ENCODE assay signal across 14 cellular contexts in genomic region chr9:77554706-77555105, GRCh38.
DNase-seq lines count a peak whose midpoint lies in the region; ATAC-seq and TF ChIP-seq lines count a peak whose summit lies in the region.
"Had no signal": no experiment of that assay in that cellular context is flagged by ENCODE, and none has a peak within 500 bp of the region (broad histone marks: within the 10 kb centered on the region; RNA-seq: fewer than 3 reads in every experiment).

No MANE protein-coding gene starts in this region.

- no TSS peak for BruUV-seq in MCF 10A (replicated peaks; lab: Mats Ljungman, UMichigan)

- CTCF ChIA-PET in MCF 10A (lab: Yijun Ruan, JAX): no interaction called here

- peaks cover 5% of the 10 kb centered on the region for H3F3A ChIP-seq in smooth muscle cell (ENCODE audit: low read depth)

- no peaks in the 10 kb centered on the region for H3K79me2 ChIP-seq in smooth muscle cell (ENCODE audit: low read depth)

- no peaks in the 10 kb centered on the region for H4K20me1 ChIP-seq in smooth muscle cell (ENCODE audit: low read depth)
- H4K20me1 ChIP-seq: BLaER1 treated with 17β-estradiol and CSF1 and Interleukin-3, amounts not matched to agents 10 nM and 100 nM had no signal

- 24% methylated on average over 2 of the region's 2 CpGs for WGBS in smooth muscle cell (ENCODE audit: low lambda C conversion rate)

- no peaks in the 10 kb centered on the region for H3K36me3 ChIP-seq in smooth muscle cell (ENCODE audit: low read depth)
- H3K36me3 ChIP-seq: BLaER1 treated with 17β-estradiol and CSF1 and Interleukin-3, amounts not matched to agents 10 nM and 100 nM; HAP-1 had no signal

- H3K27ac Mint-ChIP-seq in mesothelial cell of epicardium (peak overlapping the region; percentile 24), MCF 10A (ENCODE audit: low read depth, unreplicated experiment) (no peak overlapping the region)
- H3K27ac Mint-ChIP-seq in effector memory CD8-positive, alpha-beta T cell: no peak overlapping the region
- H3K27ac Mint-ChIP-seq: B cell; CD8-positive, alpha-beta T cell had no signal

- no peaks in the 10 kb centered on the region for H3K4me1 ChIP-seq in smooth muscle cell (ENCODE audit: low read depth)
- H3K4me1 ChIP-seq: BLaER1 treated with 17β-estradiol and CSF1 and Interleukin-3, amounts not matched to agents 10 nM and 100 nM; HAP-1 had no signal

- no peak overlapping the region for H3K4me3 Mint-ChIP-seq in mesothelial cell of epicardium
- H3K4me3 Mint-ChIP-seq in effector memory CD8-positive, alpha-beta T cell: no peak overlapping the region
- no peak overlapping the region for H3K4me3 Mint-ChIP-seq in MCF 10A (ENCODE audit: unreplicated experiment)
- H3K4me3 Mint-ChIP-seq: B cell; CD8-positive, alpha-beta T cell had no signal

- H3K4me3 ChIP-seq in fibroblast of villous mesenchyme (ENCODE audit: low read depth, low read length) (no peak overlapping the region), smooth muscle cell (no peak overlapping the region)
- H3K4me3 ChIP-seq: BLaER1 treated with 17β-estradiol and CSF1 and Interleukin-3, amounts not matched to agents 10 nM and 100 nM; GM23248; HAP-1 had no signal

- ATAC-seq in effector memory CD8-positive, alpha-beta T cell (replicated peaks): no peak
- ATAC-seq: CD8-positive, alpha-beta T cell had no signal

- no peaks in the 10 kb centered on the region for H3K27me3 Mint-ChIP-seq in mesothelial cell of epicardium (ENCODE audit: low read depth)
- H3K27me3 Mint-ChIP-seq in effector memory CD8-positive, alpha-beta T cell: peaks cover 19 to 20% of the 10 kb centered on the region in 2 donors
- H3K27me3 Mint-ChIP-seq in MCF 10A (ENCODE audit: insufficient read depth, unreplicated experiment): peaks cover 24% of the 10 kb centered on the region
- H3K27me3 Mint-ChIP-seq: B cell had no signal

- TF ChIP-seq CTCF in fibroblast of villous mesenchyme (IDR thresholded peaks at IDR 0.05; ENCODE audit: insufficient read depth, low read depth, low read length) (no peak), mesothelial cell of epicardium (IDR thresholded peaks at IDR 0.05; ENCODE audit: unreplicated experiment) (no peak), smooth muscle cell (IDR thresholded peaks at IDR 0.05; ENCODE audit: borderline replicate concordance, insufficient read depth, poor library complexity, severe bottlenecking) (no peak), MCF 10A (IDR thresholded peaks at IDR 0.05; ENCODE audit: unreplicated experiment) (no peak)

- H3K9me3 Mint-ChIP-seq in mesothelial cell of epicardium (no peaks in the 10 kb centered on the region), MCF 10A (ENCODE audit: unreplicated experiment) (no peaks in the 10 kb centered on the region)
- H3K9me3 Mint-ChIP-seq in effector memory CD8-positive, alpha-beta T cell: no peaks in the 10 kb centered on the region
- H3K9me3 Mint-ChIP-seq: CD8-positive, alpha-beta T cell had no signal

- no peaks in the 10 kb centered on the region for H3K9me3 ChIP-seq in smooth muscle cell (replicated peaks; ENCODE audit: low read depth)
- H3K9me3 ChIP-seq: BLaER1 treated with 17β-estradiol and CSF1 and Interleukin-3, amounts not matched to agents 10 nM and 100 nM; HAP-1 had no signal

- H3K36me3 Mint-ChIP-seq in mesothelial cell of epicardium: no peaks in the 10 kb centered on the region
- no peaks in the 10 kb centered on the region for H3K36me3 Mint-ChIP-seq in effector memory CD8-positive, alpha-beta T cell (ENCODE audit: insufficient read depth)
- no peaks in the 10 kb centered on the region for H3K36me3 Mint-ChIP-seq in MCF 10A (ENCODE audit: insufficient read depth, unreplicated experiment)
- H3K36me3 Mint-ChIP-seq: CD8-positive, alpha-beta T cell had no signal

- H3K4me1 Mint-ChIP-seq in mesothelial cell of epicardium (peaks cover 2% of the 10 kb centered on the region), MCF 10A (ENCODE audit: insufficient read depth, unreplicated experiment) (no peaks in the 10 kb centered on the region)
- H3K4me1 Mint-ChIP-seq in effector memory CD8-positive, alpha-beta T cell (ENCODE audit: low read depth in 2 of 2): no peaks in the 10 kb centered on the region
- H3K4me1 Mint-ChIP-seq: B cell had no signal

- no peak overlapping the region for H3K9ac ChIP-seq in smooth muscle cell (ENCODE audit: low read depth)
- H3K9ac ChIP-seq: BLaER1 treated with 17β-estradiol and CSF1 and Interleukin-3, amounts not matched to agents 10 nM and 100 nM; GM23248 had no signal

- peak overlapping the region; percentile 26 for H3K27ac ChIP-seq in smooth muscle cell (ENCODE audit: low read depth)
- H3K27ac ChIP-seq: BLaER1 treated with 17β-estradiol and CSF1 and Interleukin-3, amounts not matched to agents 10 nM and 100 nM; GM23248 had no signal

- POLR2A ChIA-PET in MCF 10A (lab: Yijun Ruan, JAX): no interaction called here

- DNase-seq in epidermal melanocyte (ENCODE audit: insufficient read length, low spot score) (peak; percentile 39), fibroblast of villous mesenchyme (ENCODE audit: low read depth) (peak; percentile 32), mesothelial cell of epicardium (ENCODE audit: low spot score in 2 of 2, unreplicated experiment in 2 of 2) (no peak), smooth muscle cell (lab: John Stamatoyannopoulos, UW; ENCODE audit: unreplicated experiment) (no peak), DMS 273 (lab: John Stamatoyannopoulos, UW; ENCODE audit: unreplicated experiment) (no peak), MCF 10A (ENCODE audit: unreplicated experiment) (no peak)
- DNase-seq in effector memory CD8-positive, alpha-beta T cell: no peak
- no peak for DNase-seq in stimulated activated naive CD4-positive, alpha-beta T cell (lab: John Stamatoyannopoulos, UW)
- DNase-seq: Calu3; CD8-positive, alpha-beta T cell; GM23248 had no signal

- intact Hi-C loops in MCF 10A (cut with micrococcal nuclease): no loop called here

- no peak overlapping the region for H2AFZ ChIP-seq in smooth muscle cell (ENCODE audit: low read depth)
- H2AFZ ChIP-seq: GM23248 had no signal

- H3K27me3 ChIP-seq in smooth muscle cell (ENCODE audit: low read depth): no peaks in the 10 kb centered on the region
- H3K27me3 ChIP-seq: BLaER1 treated with 17β-estradiol and CSF1 and Interleukin-3, amounts not matched to agents 10 nM and 100 nM had no signal

- peak overlapping the region; percentile 64 for H3K4me2 ChIP-seq in smooth muscle cell
- H3K4me2 ChIP-seq: BLaER1 treated with 17β-estradiol and CSF1 and Interleukin-3, amounts not matched to agents 10 nM and 100 nM had no signal

Comparison
In these comparisons a context has a peak if more than half of its experiments do, and no peak if none do; other contexts are left out.
1. DNase-seq: peak in epidermal melanocyte (single experiment) and fibroblast of villous mesenchyme (single experiment); none in mesothelial cell of epicardium (0 of 2), smooth muscle cell (single experiment), effector memory CD8-positive, alpha-beta T cell (0 of 3), DMS 273 (single experiment), stimulated activated naive CD4-positive, alpha-beta T cell (0 of 6) and MCF 10A (single experiment).